8 cellular contexts compared by ENCODE assay signal in genomic region chr16:57529324-57530103, GRCh38. TPM values are rescaled to one million over a fixed set of nuclear protein-coding genes. Genes with fewer than 3 reads are reported as not detected.
DNase-seq lines count a peak whose midpoint lies in the region; ATAC-seq, FAIRE-seq and TF ChIP-seq lines count a peak whose summit lies in the region.

No MANE protein-coding gene starts in this region.

- H3K79me2 ChIP-seq in Karpas-422 (ENCODE audit: low read length) (peaks cover 26% of the 10 kb centered on the region), endothelial cell of umbilical vein (ENCODE audit: control insufficient read depth, insufficient read depth, low read length) (no peaks in the 10 kb centered on the region)

- BruUV-seq in endothelial cell of umbilical vein (replicated peaks; lab: Mats Ljungman, UMichigan): no TSS peak

- H3K4me3 ChIP-seq in Karpas-422 (ENCODE audit: low read length): no peak overlapping the region
- H3K4me3 ChIP-seq in endothelial cell of umbilical vein (replicated peaks in 1 of 3; ENCODE audit: insufficient read depth in 1 of 3, low read depth in 1 of 3, low read length in 3 of 3): no peak overlapping the region
- H3K4me3 ChIP-seq in skeletal muscle satellite cell (ENCODE audit: low read length): no peak overlapping the region

- POLR2A ChIA-PET in endothelial cell of umbilical vein (lab: Charles Lee): no interaction called here

- DNase-seq in GM19239 (ENCODE audit: insufficient read length, low spot score) (no peak), Karpas-422 (no peak), endothelial cell of umbilical vein (ENCODE audit: low read depth, low spot score) (no peak), cerebellum (ENCODE audit: low spot score) (no peak), DMS153 (lab: John Stamatoyannopoulos, UW) (no peak), NCI-H1436 (lab: John Stamatoyannopoulos, UW) (no peak)

- H3K9me2 ChIP-seq in Karpas-422 (replicated peaks; ENCODE audit: insufficient read depth, low read length): no peaks in the 10 kb centered on the region

- intact Hi-C loops in endothelial cell of umbilical vein (cut with micrococcal nuclease): loop anchor here (1.0 kb wide), 1 partner anchor 10 kb away; no protein-coding TSS in a partner anchor

- ATAC-seq in GM18505 (IDR thresholded peaks at IDR 0.05; ENCODE audit: unreplicated experiment): no peak

- no peak for TF ChIP-seq POLR2A in endothelial cell of umbilical vein (IDR thresholded peaks at IDR 0.05; ENCODE audit: low read depth, low read length)
- TF ChIP-seq POLR2A in GM18505 (IDR thresholded peaks at IDR 0.05; ENCODE audit: borderline replicate concordance, extremely low read depth, insufficient read depth, insufficient read length): no peak

- H3K9me1 ChIP-seq in endothelial cell of umbilical vein (replicated peaks; ENCODE audit: control insufficient read depth, extremely low read depth, insufficient read depth, low read length): no peaks in the 10 kb centered on the region

- H3K9me3 ChIP-seq in Karpas-422 (ENCODE audit: low read length): no peaks in the 10 kb centered on the region
- H3K9me3 ChIP-seq in endothelial cell of umbilical vein (replicated peaks; ENCODE audit: control insufficient read depth, insufficient read depth, low read length): no peaks in the 10 kb centered on the region
- no peaks in the 10 kb centered on the region for H3K9me3 ChIP-seq in skeletal muscle satellite cell (replicated peaks; ENCODE audit: low read length)

- no peaks in the 10 kb centered on the region for H3K36me3 ChIP-seq in Karpas-422 (ENCODE audit: insufficient read depth, low read length)
- no peaks in the 10 kb centered on the region for H3K36me3 ChIP-seq in endothelial cell of umbilical vein (ENCODE audit: control insufficient read depth in 2 of 2, extremely low read depth in 1 of 2, insufficient read depth in 2 of 2, low read length in 2 of 2)
- no peaks in the 10 kb centered on the region for H3K36me3 ChIP-seq in skeletal muscle satellite cell (ENCODE audit: insufficient read depth, low read length)

- dilution Hi-C loops in endothelial cell of umbilical vein (cut with MboI; ENCODE audit: extremely low pct_ligation_motif_present, low sequenced_read_pairs): no loop called here

- H3K4me1 ChIP-seq in Karpas-422 (ENCODE audit: low read length): peaks cover 48% of the 10 kb centered on the region
- peaks cover 29% of the 10 kb centered on the region for H3K4me1 ChIP-seq in endothelial cell of umbilical vein (ENCODE audit: control insufficient read depth, extremely low read depth, insufficient read depth, low read length)
- peaks cover 26% of the 10 kb centered on the region for H3K4me1 ChIP-seq in skeletal muscle satellite cell (ENCODE audit: control insufficient read depth, insufficient read depth, low read length)

- CTCF ChIA-PET in endothelial cell of umbilical vein (lab: Charles Lee): interaction anchor here (1.8 kb wide), 1 partner anchor 10 kb away, joined by 9 read pairs; no protein-coding TSS in a partner anchor

- FAIRE-seq in GM19239 (lab: Jason Lieb, UNC) (peak; percentile 70), endothelial cell of umbilical vein (lab: Jason Lieb, UNC) (no peak)

- H3K27me3 ChIP-seq in Karpas-422 (ENCODE audit: low read length) (no peaks in the 10 kb centered on the region), endothelial cell of umbilical vein (ENCODE audit: control insufficient read depth in 2 of 2, insufficient read depth in 2 of 2, low read length in 2 of 2) (no peaks in the 10 kb centered on the region), skeletal muscle satellite cell (ENCODE audit: control insufficient read depth, insufficient read depth, low read length) (no peaks in the 10 kb centered on the region)

- H2AFZ ChIP-seq in Karpas-422 (ENCODE audit: low read length): no peak overlapping the region
- H2AFZ ChIP-seq in endothelial cell of umbilical vein (ENCODE audit: low read depth, low read length): peak overlapping the region; percentile 35

- no peak for TF ChIP-seq CTCF in endothelial cell of umbilical vein (IDR thresholded peaks at IDR 0.05; ENCODE audit: extremely low read depth in 1 of 2, insufficient read depth in 1 of 2, low read depth in 1 of 2, low read length in 2 of 2)

- no peak overlapping the region for H3K9ac ChIP-seq in Karpas-422 (ENCODE audit: low read length)
- no peak overlapping the region for H3K9ac ChIP-seq in endothelial cell of umbilical vein (replicated peaks; ENCODE audit: extremely low read depth, insufficient read depth, low read length)
- H3K9ac ChIP-seq in skeletal muscle satellite cell (ENCODE audit: low read depth, low read length): no peak overlapping the region

- H3K27ac ChIP-seq in Karpas-422 (ENCODE audit: low read length) (peak overlapping the region; percentile 43), endothelial cell of umbilical vein (ENCODE audit: insufficient read depth, low read depth, low read length) (peak overlapping the region; percentile 6)

- H3K4me2 ChIP-seq in Karpas-422 (ENCODE audit: low read depth, low read length, poor library complexity, severe bottlenecking): no peak overlapping the region
- H3K4me2 ChIP-seq in endothelial cell of umbilical vein (ENCODE audit: insufficient read depth, low read length): peak overlapping the region; percentile 5
- peak overlapping the region; percentile 25 for H3K4me2 ChIP-seq in skeletal muscle satellite cell (ENCODE audit: low read length)

- no peaks in the 10 kb centered on the region for H4K20me1 ChIP-seq in Karpas-422 (ENCODE audit: insufficient read depth, low read depth, low read length)
- no peaks in the 10 kb centered on the region for H4K20me1 ChIP-seq in endothelial cell of umbilical vein (replicated peaks; ENCODE audit: control insufficient read depth, extremely low read depth, insufficient read depth, low read length)

TF ChIP-seq in endothelial cell of umbilical vein, 7 proteins besides CTCF, POLR2A, EP300 and RAD21:
- TF ChIP-seq MYC (IDR thresholded peaks at IDR 0.05; ENCODE audit: low read depth, low read length): no peak
- TF ChIP-seq EZH2 (IDR thresholded peaks at IDR 0.05; ENCODE audit: borderline replicate concordance, low read depth, low read length, severe bottlenecking): no peak
- TF ChIP-seq FOS (IDR thresholded peaks at IDR 0.05; ENCODE audit: borderline replicate concordance, insufficient read depth, low read length): no peak
- TF ChIP-seq GATA2 (IDR thresholded peaks at IDR 0.05; ENCODE audit: insufficient read depth, insufficient read length, low read depth, low read length): no peak
- no peak for TF ChIP-seq POLR2AphosphoS5 (IDR thresholded peaks at IDR 0.05; ENCODE audit: insufficient read depth, low read depth, low read length)
- TF ChIP-seq JUN (IDR thresholded peaks at IDR 0.05; ENCODE audit: borderline replicate concordance, insufficient read depth, insufficient read length, low read depth): no peak
- TF ChIP-seq MAX (IDR thresholded peaks at IDR 0.05; ENCODE audit: insufficient read depth, insufficient read length): no peak

RNA-seq across cellular contexts. Expression of gene CCDC102A, which starts 6.9 kb away (rescaled TPM):
- 5.9 and 25.7 TPM in 2 replicates for total RNA-seq in Karpas-422 (2014; rRNA removed; shearing (Covaris generic); ENCODE audit: low replicate concordance)
- 6.6 and 7.8 TPM in 2 replicates for total RNA-seq in endothelial cell of umbilical vein
- polyA plus RNA-seq in endothelial cell of umbilical vein: 12.0 and 12.2 TPM in 2 replicates
- polyA plus RNA-seq in endothelial cell of umbilical vein (2011; cell fraction: cytosol; rRNA removed): 8.3 and 11.9 TPM in 2 replicates
- polyA plus RNA-seq in endothelial cell of umbilical vein (2011; cell fraction: nucleus; rRNA removed): 6.6 and 8.4 TPM in 2 replicates
- 5.1 and 7.9 TPM in 2 replicates for polyA plus RNA-seq in endothelial cell of umbilical vein (2012)
- polyA minus RNA-seq in endothelial cell of umbilical vein: 4.1 and 4.2 TPM in 2 replicates
- polyA minus RNA-seq in endothelial cell of umbilical vein (2011; cell fraction: cytosol; rRNA and poly(A)+ RNA removed): 1.9 TPM
- 1.4 and 3.3 TPM in 2 replicates for polyA minus RNA-seq in endothelial cell of umbilical vein (2011; cell fraction: nucleus; rRNA and poly(A)+ RNA removed)
- 5.0 and 6.6 TPM in 2 replicates for total RNA-seq in skeletal muscle satellite cell (2012; rRNA removed)
- total RNA-seq in cerebellum: 1.9 TPM

RNA-seq across cellular contexts. Expression of gene ADGRG5, which starts 12.9 kb away (rescaled TPM):
- total RNA-seq in Karpas-422 (2014; rRNA removed; shearing (Covaris generic); ENCODE audit: low replicate concordance): 2.9 and 3.0 TPM in 2 replicates
- total RNA-seq in endothelial cell of umbilical vein: not detected in 2 replicates
- polyA plus RNA-seq in endothelial cell of umbilical vein: not detected in 2 replicates
- polyA plus RNA-seq in endothelial cell of umbilical vein (2011; cell fraction: cytosol; rRNA removed): not detected in 2 replicates
- polyA plus RNA-seq in endothelial cell of umbilical vein (2011; cell fraction: nucleus; rRNA removed): 0.05 TPM in 1 of 2 replicates, not detected in the other
- polyA plus RNA-seq in endothelial cell of umbilical vein (2012): not detected in 2 replicates
- polyA minus RNA-seq in endothelial cell of umbilical vein: not detected in 2 replicates
- polyA minus RNA-seq in endothelial cell of umbilical vein (2011; cell fraction: cytosol; rRNA and poly(A)+ RNA removed): not detected
- polyA minus RNA-seq in endothelial cell of umbilical vein (2011; cell fraction: nucleus; rRNA and poly(A)+ RNA removed): not detected in 2 replicates
- not detected in 2 replicates for total RNA-seq in skeletal muscle satellite cell (2012; rRNA removed)
- 0.91 TPM for total RNA-seq in cerebellum

RNA-seq across cellular contexts. Expression of gene DOK4, which starts 43.2 kb away (rescaled TPM):
- total RNA-seq in Karpas-422 (2014; rRNA removed; shearing (Covaris generic); ENCODE audit: low replicate concordance): 3.2 and 3.4 TPM in 2 replicates
- total RNA-seq in endothelial cell of umbilical vein: 22.3 and 24.4 TPM in 2 replicates
- polyA plus RNA-seq in endothelial cell of umbilical vein: 22.5 and 23.4 TPM in 2 replicates
- 21.2 and 23.3 TPM in 2 replicates for polyA plus RNA-seq in endothelial cell of umbilical vein (2011; cell fraction: cytosol; rRNA removed)
- polyA plus RNA-seq in endothelial cell of umbilical vein (2011; cell fraction: nucleus; rRNA removed): 40.5 and 44.7 TPM in 2 replicates
- 16.6 and 20.1 TPM in 2 replicates for polyA plus RNA-seq in endothelial cell of umbilical vein (2012)
- polyA minus RNA-seq in endothelial cell of umbilical vein: 18.0 and 23.8 TPM in 2 replicates
- 17.8 TPM for polyA minus RNA-seq in endothelial cell of umbilical vein (2011; cell fraction: cytosol; rRNA and poly(A)+ RNA removed)
- polyA minus RNA-seq in endothelial cell of umbilical vein (2011; cell fraction: nucleus; rRNA and poly(A)+ RNA removed): 5.4 and 6.0 TPM in 2 replicates
- total RNA-seq in skeletal muscle satellite cell (2012; rRNA removed): 27.5 and 28.9 TPM in 2 replicates
- 29.5 TPM for total RNA-seq in cerebellum
